8 cellular contexts compared by ENCODE assay signal in genomic region chr17:45981306-45981705, GRCh38. TPM values are rescaled to one million over a fixed set of nuclear protein-coding genes. Genes with fewer than 3 reads are reported as not detected.
"Had no signal": no experiment of that assay in that cellular context is flagged by ENCODE, and none has a peak within 500 bp of the region (broad histone marks: within the 10 kb centered on the region; RNA-seq: fewer than 3 reads in every experiment).

No MANE protein-coding gene starts in this region.

- H3K27ac Mint-ChIP-seq: GM23338 had no signal

- DNase-seq: H9, HCEC 1CT, IMR-90, KBM-7 had no signal

- FAIRE-seq: HTR-8/SVneo had no signal

- H3K4me3 Mint-ChIP-seq: GM23338, H9 had no signal

- H3K4me2 ChIP-seq: GM23338 had no signal

- H3K4me3 ChIP-seq: GM23338 had no signal

- H3K9me3 Mint-ChIP-seq: GM23338, H9 had no signal

- H2AFZ ChIP-seq: GM23338 had no signal

RNA-seq across cellular contexts. Expression of gene STH, which starts 17.7 kb away (rescaled TPM):
- total RNA-seq: GM23338, H4, H9, HT-29, IMR-90 had no signal
- polyA plus RNA-seq: IMR-90 had no signal
